ENCODE assay signal across 9 cellular contexts in genomic region chr14:61559641-61560201, GRCh38.
A peak's percentile ranks its signal among the peaks of the same experiment; 100 is the strongest.
DNase-seq lines count a peak whose midpoint lies in the region; ATAC-seq and TF ChIP-seq lines count a peak whose summit lies in the region.
"Had no signal": no experiment of that assay in that cellular context is flagged by ENCODE, and none has a peak within 500 bp of the region (broad histone marks: within the 10 kb centered on the region; RNA-seq: fewer than 3 reads in every experiment).

No MANE protein-coding gene starts in this region.

- CTCF ChIA-PET in RWPE1 (lab: Yijun Ruan, JAX) = no interaction called here

- POLR2A ChIA-PET in RWPE1 (lab: Yijun Ruan, JAX; ENCODE audit: low non-redundant PET) = no interaction called here

- H3K27me3 ChIP-seq in left ventricle myocardium inferior (ENCODE audit: low read depth) (no peaks in the 10 kb centered on the region), gastrocnemius medialis (no peaks in the 10 kb centered on the region)
- H3K27me3 ChIP-seq: gastroesophageal sphincter had no signal

- TF ChIP-seq POLR2A in gastrocnemius medialis (IDR thresholded peaks at IDR 0.05) = no peak

- H3K27ac ChIP-seq in RWPE1 (peak overlapping the region; percentile 48), left ventricle myocardium inferior (replicated peaks) (peak overlapping the region; percentile 82), gastrocnemius medialis (peak overlapping the region; percentile 26 to 82 (median 72))

- ATAC-seq in gastrocnemius medialis = no peak
- ATAC-seq: gastroesophageal sphincter had no signal

- no peaks in the 10 kb centered on the region for H3K9me3 ChIP-seq in left ventricle myocardium inferior (replicated peaks)
- no peaks in the 10 kb centered on the region for H3K9me3 ChIP-seq in gastrocnemius medialis
- H3K9me3 ChIP-seq: gastroesophageal sphincter had no signal

- H3K4me3 ChIP-seq in left ventricle myocardium inferior (no peak overlapping the region), gastrocnemius medialis (no peak overlapping the region)
- H3K4me3 ChIP-seq: gastroesophageal sphincter had no signal

- H3K36me3 ChIP-seq in left ventricle myocardium inferior (no peaks in the 10 kb centered on the region), gastrocnemius medialis (no peaks in the 10 kb centered on the region)
- H3K36me3 ChIP-seq: gastroesophageal sphincter had no signal

- DNase-seq in DMS53 treated with DMSO at 0.1 percent for 48 hours (lab: John Stamatoyannopoulos, UW; ENCODE audit: unreplicated experiment) (peak; percentile 74), RWPE1 (ENCODE audit: low spot score) (no peak), left ventricle myocardium inferior (no peak), gastrocnemius medialis (no peak), islet precursor cell (no peak), NCI-H128 (lab: John Stamatoyannopoulos, UW; ENCODE audit: unreplicated experiment) (no peak), DMS79 (lab: John Stamatoyannopoulos, UW) (no peak), foreskin melanocyte (no peak)

- intact Hi-C loops in left ventricle myocardium inferior (cut with micrococcal nuclease) (no loop called here), gastrocnemius medialis (cut with DNase I; ENCODE audit: low total_unique reads) (loop anchor here (5.0 to 10.0 kb wide), 2 partner anchors 82 to 135 kb away; partner anchors contain the start of gene HIF1A)

- peaks cover 51% of the 10 kb centered on the region for H3K4me1 ChIP-seq in left ventricle myocardium inferior
- peaks cover 19 to 37% of the 10 kb centered on the region in 2 donors for H3K4me1 ChIP-seq in gastrocnemius medialis

- no peak for TF ChIP-seq CTCF in RWPE1 (conservative IDR thresholded peaks at IDR 0.05; ENCODE audit: low read depth)
- no peak for TF ChIP-seq CTCF in left ventricle myocardium inferior (IDR thresholded peaks at IDR 0.05; ENCODE audit: borderline replicate concordance)
- no peak for TF ChIP-seq CTCF in gastrocnemius medialis (IDR thresholded peaks at IDR 0.05 in 4 of 5, conservative IDR thresholded peaks at IDR 0.05 in 1 of 5)

- in situ Hi-C loops in gastrocnemius medialis (cut with MboI; ENCODE audit: low sequenced_read_pairs in 4 of 4) = no loop called here
